In genomic region chr10:119316002-119316358, GRCh38 we compare ENCODE assay signal across 10 cellular contexts.
DNase-seq lines count a peak whose midpoint lies in the region; ATAC-seq and TF ChIP-seq lines count a peak whose summit lies in the region.
"Had no signal": no experiment of that assay in that cellular context is flagged by ENCODE, and none has a peak within 500 bp of the region (broad histone marks: within the 10 kb centered on the region; RNA-seq: fewer than 3 reads in every experiment).

No MANE protein-coding gene starts in this region.

- H2BK5ac ChIP-seq in neuronal stem cell (ENCODE audit: low read length): no peak overlapping the region

- H3K36me3 ChIP-seq in BLaER1 (no peaks in the 10 kb centered on the region), HUES48 (ENCODE audit: control insufficient read depth, insufficient read depth, low read length) (no peaks in the 10 kb centered on the region), neuronal stem cell (replicated peaks in 1 of 2; ENCODE audit: control insufficient read depth in 2 of 2, insufficient read depth in 2 of 2, low read length in 2 of 2) (no peaks in the 10 kb centered on the region)

- no CpG with 5 or more reads among the region's 2 CpGs for WGBS in neuronal stem cell (ENCODE audit: extremely low coverage in 2 of 2, insufficient read length in 2 of 2, insufficient replicate concordance in 1 of 2), 2 donors

- H3K4me2 ChIP-seq in BLaER1: 0 out of 2 replicates have a peak overlapping the region, but pooled peaks have one; percentile 4
- H3K4me2 ChIP-seq in neuronal stem cell (ENCODE audit: insufficient read depth, low read length, poor library complexity, severe bottlenecking): no peak overlapping the region

- H3K27ac ChIP-seq in BLaER1 (no peak overlapping the region), HUES48 (ENCODE audit: low read depth, low read length) (peak overlapping the region; percentile 97), neuronal stem cell (replicated peaks; ENCODE audit: low read length) (peak overlapping the region; percentile 91), dorsolateral prefrontal cortex (peak overlapping the region in 1 of 59 donors; percentile 55)

- no peak overlapping the region for H4K8ac ChIP-seq in neuronal stem cell (ENCODE audit: low read depth, low read length)

- H3K27me3 ChIP-seq in BLaER1: peaks cover 93% of the 10 kb centered on the region
- no peaks in the 10 kb centered on the region for H3K27me3 ChIP-seq in HUES48 (ENCODE audit: control insufficient read depth, insufficient read depth, low read length)
- no peaks in the 10 kb centered on the region for H3K27me3 ChIP-seq in neuronal stem cell (ENCODE audit: control insufficient read depth in 3 of 3, insufficient read depth in 3 of 3, low read depth in 1 of 3, low read length in 3 of 3)
- H3K27me3 ChIP-seq in dorsolateral prefrontal cortex: no peaks in the 10 kb centered on the region

- no peak overlapping the region for H3K14ac ChIP-seq in neuronal stem cell (ENCODE audit: low read length)

- H3K36me3 Mint-ChIP-seq in chondrocyte (ENCODE audit: low read depth): no peaks in the 10 kb centered on the region

- no peak overlapping the region for H3K23ac ChIP-seq in neuronal stem cell (ENCODE audit: low read depth, low read length, poor library complexity)

- peak overlapping the region; percentile 3 for H2AFZ ChIP-seq in neuronal stem cell (ENCODE audit: low read length)

- H3K4ac ChIP-seq in neuronal stem cell (ENCODE audit: low read length): no peak overlapping the region

- ATAC-seq in left lobe of liver: no peak
- no peak for ATAC-seq in HG02970 (IDR thresholded peaks at IDR 0.05; ENCODE audit: low FRiP score, unreplicated experiment)

- no peak overlapping the region for H3K4me3 Mint-ChIP-seq in chondrocyte (ENCODE audit: unreplicated experiment)

- no peaks in the 10 kb centered on the region for H3K9me3 Mint-ChIP-seq in chondrocyte (ENCODE audit: low read depth)

- H3K4me1 ChIP-seq in BLaER1 (peaks cover 37% of the 10 kb centered on the region), HUES48 (ENCODE audit: control insufficient read depth, insufficient read depth, low read length) (peaks cover 35% of the 10 kb centered on the region), neuronal stem cell (ENCODE audit: control insufficient read depth in 2 of 2, insufficient read depth in 1 of 2, low read depth in 1 of 2, low read length in 2 of 2) (peaks cover 44 to 60% of the 10 kb centered on the region in 2 donors)

- H3K27me3 Mint-ChIP-seq in chondrocyte (ENCODE audit: low read depth): no peaks in the 10 kb centered on the region

- no peak overlapping the region for H2BK12ac ChIP-seq in neuronal stem cell (ENCODE audit: low read length)

- peaks cover 82% of the 10 kb centered on the region for H4K20me1 ChIP-seq in BLaER1

- H3K27ac Mint-ChIP-seq in chondrocyte (ENCODE audit: unreplicated experiment): peak overlapping the region; percentile 97

- no peak overlapping the region for H4K91ac ChIP-seq in neuronal stem cell (ENCODE audit: low read depth, low read length, poor library complexity)

- DNase-seq in chondrocyte (ENCODE audit: low spot score) (no peak), neuronal stem cell (ENCODE audit: low spot score) (no peak), GDM1 (lab: John Stamatoyannopoulos, UW) (no peak), left lobe of liver (ENCODE audit: low spot score) (no peak), dorsolateral prefrontal cortex (no peak)
- DNase-seq: KG1, SIG-M5 had no signal

- H3K9me3 ChIP-seq in BLaER1: no peaks in the 10 kb centered on the region
- no peaks in the 10 kb centered on the region for H3K9me3 ChIP-seq in HUES48 (ENCODE audit: control insufficient read depth, insufficient read depth, low read length)
- no peaks in the 10 kb centered on the region for H3K9me3 ChIP-seq in neuronal stem cell (replicated peaks in 1 of 2; ENCODE audit: control insufficient read depth in 2 of 2, insufficient read depth in 1 of 2, low read depth in 1 of 2, low read length in 2 of 2)

- H3K79me1 ChIP-seq in neuronal stem cell (ENCODE audit: low read depth, low read length): peaks cover 5% of the 10 kb centered on the region

- H2BK120ac ChIP-seq in neuronal stem cell (ENCODE audit: low read depth, low read length): no peak overlapping the region

- intact Hi-C loops in dorsolateral prefrontal cortex (cut with DNase I): no loop called here

- peak overlapping the region; percentile 83 for H3K18ac ChIP-seq in neuronal stem cell (ENCODE audit: low read length)

- H2AK5ac ChIP-seq in neuronal stem cell (ENCODE audit: low read depth, low read length): peak overlapping the region; percentile 35

- H3K9ac ChIP-seq in BLaER1: no peak overlapping the region
- H3K9ac ChIP-seq in HUES48 (ENCODE audit: low read depth, low read length): no peak overlapping the region
- H3K9ac ChIP-seq in neuronal stem cell (ENCODE audit: low read depth, low read length, poor library complexity): no peak overlapping the region

- TF ChIP-seq CTCF in chondrocyte (IDR thresholded peaks at IDR 0.05) (no peak), dorsolateral prefrontal cortex (IDR thresholded peaks at IDR 0.05 in 54 of 56, conservative IDR thresholded peaks at IDR 0.05 in 2 of 56; ENCODE audit: low read depth in 1 of 56, partially characterized antibody in 56 of 56) (no peak)

- no peak overlapping the region for H2BK15ac ChIP-seq in neuronal stem cell (ENCODE audit: low read length)

- H3K4me1 Mint-ChIP-seq in chondrocyte (ENCODE audit: low read depth): peaks cover 41% of the 10 kb centered on the region

- H3K4me3 ChIP-seq in BLaER1 (no peak overlapping the region), HUES48 (ENCODE audit: low read depth, low read length) (no peak overlapping the region), neuronal stem cell (ENCODE audit: low read length in 2 of 2) (no peak overlapping the region), dorsolateral prefrontal cortex (no peak overlapping the region)
